Comparison of ENCODE assay signal across 8 cellular contexts in the genomic region with DNA sequence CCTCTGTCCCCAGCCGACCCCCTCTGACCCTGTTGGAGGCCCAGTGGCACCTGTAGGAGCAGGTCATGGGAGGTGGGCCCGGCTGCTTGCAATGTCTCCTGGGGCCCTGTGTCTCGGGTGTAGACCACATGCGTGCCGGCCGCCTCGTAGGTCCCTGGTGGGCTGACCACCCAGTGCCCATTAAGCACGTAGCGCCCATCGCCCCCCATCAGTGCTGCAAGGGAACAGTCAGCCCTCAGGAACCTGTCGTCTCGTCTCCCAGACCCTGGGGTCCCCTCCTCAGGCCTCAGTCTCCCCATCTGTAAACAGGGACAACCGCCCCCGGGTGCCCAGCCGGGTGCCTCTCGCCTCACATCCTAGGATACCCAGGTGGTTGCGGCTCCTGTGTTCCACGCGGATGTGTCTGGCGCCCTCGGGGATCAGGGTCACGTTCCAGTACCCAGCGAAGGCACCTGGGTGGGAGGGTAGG. TPM values are rescaled to one million over a fixed set of nuclear protein-coding genes. Genes with fewer than 3 reads are reported as not detected.
DNase-seq lines count a peak whose midpoint lies in the region; ATAC-seq and TF ChIP-seq lines count a peak whose summit lies in the region.
"Had no signal": no experiment of that assay in that cellular context is flagged by ENCODE, and none has a peak within 500 bp of the region (broad histone marks: within the 10 kb centered on the region; RNA-seq: fewer than 3 reads in every experiment).

No MANE protein-coding gene starts in this region.

- H3K27ac Mint-ChIP-seq in immature natural killer cell: peak overlapping the region in 4 of 6 donors; percentile 83 to 93 (median 92)

- peaks cover 42% of the 10 kb centered on the region for H3K27me3 ChIP-seq in left ventricle myocardium inferior (ENCODE audit: low read depth)

- TF ChIP-seq CTCF in left ventricle myocardium inferior (IDR thresholded peaks at IDR 0.05; ENCODE audit: borderline replicate concordance): no peak

- peaks cover 0 to 3% (median 0%) of the 10 kb centered on the region in 6 donors for H3K9me3 Mint-ChIP-seq in immature natural killer cell

- peaks cover 5 to 11% (median 8%) of the 10 kb centered on the region in 3 donors for H3K27me3 Mint-ChIP-seq in immature natural killer cell (ENCODE audit: low read depth in 3 of 3)

- ATAC-seq in left cardiac atrium: no peak

- H3K36me3 Mint-ChIP-seq in immature natural killer cell: no peaks in the 10 kb centered on the region

- peaks cover 5% of the 10 kb centered on the region for H3K36me3 ChIP-seq in left ventricle myocardium inferior
- H3K36me3 ChIP-seq: BE2C had no signal

- peaks cover 12 to 13% of the 10 kb centered on the region in 2 donors for H3K4me1 Mint-ChIP-seq in immature natural killer cell

- intact Hi-C loops in left ventricle myocardium inferior (cut with micrococcal nuclease) (no loop called here), left cardiac atrium (cut with DNase I) (no loop called here)

- peak overlapping the region; percentile 60 for H3K4me3 ChIP-seq in left ventricle myocardium inferior

- H3K9me3 ChIP-seq in left ventricle myocardium inferior (replicated peaks): no peaks in the 10 kb centered on the region
- H3K9me3 ChIP-seq: BE2C had no signal

- peaks cover 55% of the 10 kb centered on the region for H3K4me1 ChIP-seq in left ventricle myocardium inferior

- DNase-seq in left ventricle myocardium inferior (no peak), left cardiac atrium (no peak), immature natural killer cell (no peak), NCI-H1694 (lab: John Stamatoyannopoulos, UW) (no peak), midbrain (lab: John Stamatoyannopoulos, UW) (no peak)
- DNase-seq in stimulated activated CD4-positive, alpha-beta T cell treated with anti-CD3 and anti-CD28 coated beads, Interleukin-4, amount 100 ng/mL, for 4 hours: no peak

- H3K27ac ChIP-seq in left ventricle myocardium inferior (replicated peaks): peak overlapping the region; percentile 88

- H3K4me3 Mint-ChIP-seq in immature natural killer cell: peak overlapping the region in 2 of 5 donors; percentile 77 to 85

RNA-seq across cellular contexts. Expression of gene ADAMTSL5, which starts 5.6 kb away (rescaled TPM):
- 36.8 TPM for total RNA-seq in left ventricle myocardium inferior
- 10 to 100 TPM; 18.9 to 25.0 TPM for total RNA-seq in left cardiac atrium
- under 1 TPM in 1 of 3 donors, not detected in 2; 0.43 TPM for polyA plus RNA-seq in immature natural killer cell

RNA-seq across cellular contexts. Expression of gene REEP6, which starts 16.2 kb away (rescaled TPM):
- 1.9 TPM for total RNA-seq in left ventricle myocardium inferior
- total RNA-seq in left cardiac atrium: 1 to 10 TPM; 2.2 to 2.3 TPM
- 1 to 10 TPM; 4.0 to 7.1 (median 6.4) TPM for polyA plus RNA-seq in immature natural killer cell

RNA-seq across cellular contexts. Expression of gene PLK5, which starts 16.7 kb away (rescaled TPM):
- total RNA-seq in left ventricle myocardium inferior (not detected), left cardiac atrium (not detected)
- not detected for polyA plus RNA-seq in immature natural killer cell
- total RNA-seq: liver had no signal

RNA-seq across cellular contexts. Expression of gene PCSK4, which starts 17.1 kb away (rescaled TPM):
- total RNA-seq in left ventricle myocardium inferior (1.3 TPM), left cardiac atrium (1 to 10 TPM in 1 of 2 donors, under 1 TPM in 1; 0.89 to 1.6 TPM)
- under 1 TPM in 2 of 3 donors, not detected in 1; 0.25 to 0.33 TPM for polyA plus RNA-seq in immature natural killer cell

RNA-seq across cellular contexts. Expression of gene C19orf25, which starts 28.2 kb away (rescaled TPM):
- 16.1 TPM for total RNA-seq in left ventricle myocardium inferior
- 10 to 100 TPM; 16.1 to 18.9 TPM for total RNA-seq in left cardiac atrium
- 10 to 100 TPM; 57.4 to 61.6 (median 61.2) TPM for polyA plus RNA-seq in immature natural killer cell
